ENCODE assay signal across 8 cellular contexts in the genomic region with DNA sequence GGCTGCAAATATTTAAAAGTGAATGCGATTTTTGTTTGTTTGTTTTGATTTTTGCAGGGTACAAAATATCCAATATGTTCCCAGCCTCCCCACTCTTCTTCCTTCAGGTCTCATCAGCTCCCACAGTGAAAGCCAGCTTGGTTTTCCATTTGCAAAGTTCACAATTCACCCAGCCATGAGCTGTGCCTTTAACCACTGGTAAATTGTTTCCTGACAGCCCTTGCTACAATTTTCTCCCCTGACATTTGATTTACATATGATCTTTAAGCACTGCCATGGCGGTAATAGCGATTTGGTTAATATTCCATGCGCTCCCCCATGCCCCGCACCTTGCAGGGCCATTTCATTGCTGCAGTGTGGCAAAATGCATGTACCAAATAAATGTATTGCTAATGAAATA.
"Had no signal": no experiment of that assay in that cellular context is flagged by ENCODE, and none has a peak within 500 bp of the region (broad histone marks: within the 10 kb centered on the region; RNA-seq: fewer than 3 reads in every experiment).

No MANE protein-coding gene starts in this region.

- DNase-seq: GDM1, GF-D8 had no signal

- FAIRE-seq: G401.6, GM12878, GM12891, GM12892, GM18507, GM19239 had no signal

- H3K4me3 ChIP-seq: GM12878 had no signal
